In genomic region chr18:21109936-21110666, GRCh38 we compare ENCODE assay signal across 1 cellular context.
TF ChIP-seq lines count a peak whose summit lies in the region.

No MANE protein-coding gene starts in this region.

TF ChIP-seq in GM23338, 12 proteins besides CTCF, POLR2A, EP300 and RAD21 (continued from another document):
- TF ChIP-seq REST (IDR thresholded peaks at IDR 0.05; ENCODE audit: unreplicated experiment) (no peak), STAT1 (IDR thresholded peaks at IDR 0.05; ENCODE audit: unreplicated experiment) (no peak), ZNF331 (CRISPR knock-in tag; IDR thresholded peaks at IDR 0.05; ENCODE audit: low read depth) (no peak), JUNB (IDR thresholded peaks at IDR 0.05; ENCODE audit: unreplicated experiment) (no peak), ZNF114 (CRISPR knock-in tag; IDR thresholded peaks at IDR 0.05) (no peak), EZH2phosphoT487 (IDR thresholded peaks at IDR 0.05; ENCODE audit: unreplicated experiment) (no peak), EZH2 (IDR thresholded peaks at IDR 0.05; ENCODE audit: low read depth, unreplicated experiment) (no peak), POLR2AphosphoS5 (IDR thresholded peaks at IDR 0.05; ENCODE audit: low read depth) (no peak), ETS1 (IDR thresholded peaks at IDR 0.05) (no peak)
